ENCODE assay signal across 17 cellular contexts in genomic region chr13:72677431-72677830, GRCh38. TPM values are rescaled to one million over a fixed set of nuclear protein-coding genes. Genes with fewer than 3 reads are reported as not detected.
DNase-seq lines count a peak whose midpoint lies in the region; ATAC-seq lines count a peak whose summit lies in the region.
"Had no signal": no experiment of that assay in that cellular context is flagged by ENCODE, and none has a peak within 500 bp of the region (broad histone marks: within the 10 kb centered on the region; RNA-seq: fewer than 3 reads in every experiment).

No MANE protein-coding gene starts in this region.

- no peaks in the 10 kb centered on the region for H3K9me3 Mint-ChIP-seq in activated T-cell treated with anti-CD3 and anti-CD28 coated beads, Interleukin-2, amount 50 U/mL, for 72 hours

- no peak overlapping the region for H3K27ac Mint-ChIP-seq in activated T-cell treated with anti-CD3 and anti-CD28 coated beads, Interleukin-2, amount 50 U/mL, for 72 hours
- H3K27ac Mint-ChIP-seq: CD4-positive, alpha-beta memory T cell; T-helper 1 cell treated with Interleukin-12 subunit alpha and Interleukin-12 subunit beta and Interleukin-4 antibody, amounts not matched to agents 30 μg/mL and 1 μg/mL, for 36 hours had no signal

- peaks cover 9% of the 10 kb centered on the region for H3K27me3 Mint-ChIP-seq in activated T-cell treated with anti-CD3 and anti-CD28 coated beads, Interleukin-2, amount 50 U/mL, for 72 hours (ENCODE audit: low read depth)

- DNase-seq in NCI-H146 (lab: John Stamatoyannopoulos, UW) (peak; percentile 75), NCI-H226 (peak; percentile 33), amniotic epithelial cell (ENCODE audit: low read depth) (peak; percentile 2), renal cortical epithelial cell (ENCODE audit: low read depth) (peak; percentile 2), cerebellar cortex (ENCODE audit: low spot score) (no peak)
- no peak for DNase-seq in activated T-cell treated with anti-CD3 and anti-CD28 coated beads, Interleukin-2, amount 50 U/mL, for 72 hours
- DNase-seq: ACHN; CD4-positive, alpha-beta memory T cell; DMS53; GDM1; Kasumi-1; NCI-H2029; NCI-H69; PC-9; SHP77 treated with DMSO at 0.1 percent for 48 hours had no signal

- no peaks in the 10 kb centered on the region for H3K36me3 Mint-ChIP-seq in activated T-cell treated with anti-CD3 and anti-CD28 coated beads, Interleukin-2, amount 50 U/mL, for 72 hours (ENCODE audit: insufficient read depth in 2 of 2)
- H3K36me3 Mint-ChIP-seq: CD4-positive, alpha-beta memory T cell had no signal

- ATAC-seq in HG02571 (IDR thresholded peaks at IDR 0.05; ENCODE audit: unreplicated experiment) = no peak
- ATAC-seq in activated T-cell treated with anti-CD3 and anti-CD28 coated beads, Interleukin-2, amount 50 U/mL, for 72 hours (replicated peaks in 1 of 2) = no peak

- no peaks in the 10 kb centered on the region for H3K4me1 Mint-ChIP-seq in activated T-cell treated with anti-CD3 and anti-CD28 coated beads, Interleukin-2, amount 50 U/mL, for 72 hours (ENCODE audit: low read depth)

- H3K4me3 Mint-ChIP-seq in activated T-cell treated with anti-CD3 and anti-CD28 coated beads, Interleukin-2, amount 50 U/mL, for 72 hours = no peak overlapping the region
- H3K4me3 Mint-ChIP-seq: CD4-positive, alpha-beta memory T cell; T-helper 1 cell treated with Interleukin-12 subunit alpha and Interleukin-12 subunit beta and Interleukin-4 antibody, amounts not matched to agents 30 μg/mL and 1 μg/mL, for 36 hours had no signal

RNA-seq across cellular contexts. Expression of gene MZT1, which starts 50.0 kb away (rescaled TPM):
- 7.3 and 21.5 TPM in 2 replicates for total RNA-seq in renal cortical epithelial cell
- 10 to 100 TPM; 23.4 to 29.0 TPM for total RNA-seq in activated T-cell treated with anti-CD3 and anti-CD28 coated beads, Interleukin-2, amount 50 U/mL, for 72 hours

RNA-seq across cellular contexts. Expression of gene BORA, which starts 50.3 kb away (rescaled TPM):
- 5.1 and 6.9 TPM in 2 replicates for total RNA-seq in renal cortical epithelial cell
- total RNA-seq in activated T-cell treated with anti-CD3 and anti-CD28 coated beads, Interleukin-2, amount 50 U/mL, for 72 hours = 10 to 100 TPM; 26.5 to 34.0 TPM

Comparison
In these comparisons a context has a peak if more than half of its experiments do, and no peak if none do; other contexts are left out.
1. DNase-seq: peak in NCI-H146 (single experiment), NCI-H226 (single experiment), amniotic epithelial cell (single experiment) and renal cortical epithelial cell (single experiment); none in cerebellar cortex (single experiment) and activated T-cell treated with anti-CD3 and anti-CD28 coated beads, Interleukin-2, amount 50 U/mL, for 72 hours (0 of 2).